In genomic region chr9:72755836-72756235, GRCh38 we compare ENCODE assay signal across 34 cellular contexts.
"Had no signal": no experiment of that assay in that cellular context is flagged by ENCODE, and none has a peak within 500 bp of the region (broad histone marks: within the 10 kb centered on the region; RNA-seq: fewer than 3 reads in every experiment).

No MANE protein-coding gene starts in this region.

- H3K36me3 ChIP-seq: MG63, SJSA1 had no signal

- FAIRE-seq: RCC 7860 had no signal

- H3K27ac Mint-ChIP-seq: T-cell had no signal

- H3K4me3 ChIP-seq: MG63, PC-9, SJSA1, SK-N-MC had no signal

- H3K4me3 Mint-ChIP-seq: T-cell had no signal

- H3K4me1 Mint-ChIP-seq: T-cell had no signal

- ATAC-seq: Panc1, SK-N-SH treated with all-trans-retinoic acid at 6 μM for 48 hours, T-cell had no signal

- H3K27ac ChIP-seq: KMS-11, PC-9, SJSA1, SK-N-MC had no signal

- H2AFZ ChIP-seq: PC-9 had no signal

- H3K9me3 Mint-ChIP-seq: T-cell had no signal

- DNase-seq: Karpas-422, MG63, NCI-H1048, NCI-H1092 treated with DMSO at 0.1 percent for 48 hours, NCI-H1105 treated with DMSO at 0.1 percent for 48 hours, NCI-H1417, NCI-H1436, NCI-H146, NCI-H1694, NCI-H187, NCI-H1930, NCI-H2029 treated with DMSO at 0.1 percent for 48 hours, NCI-H2081 treated with DMSO at 0.1 percent for 48 hours, NCI-H2107, NCI-H2171, NCI-H226, NCI-H446 treated with DMSO at 0.1 percent for 48 hours, NCI-H510A, NCI-H524, NCI-H526, NCI-H69, NCI-H748 treated with DMSO at 0.1 percent for 48 hours, NCI-H82, PC-9, Right ventricle myocardium superior, RPMI8226, SHP77 treated with DMSO at 0.1 percent for 48 hours, T-cell had no signal

- H3K9ac ChIP-seq: KMS-11 had no signal

- H3K36me3 Mint-ChIP-seq: T-cell had no signal

- H3K4me2 ChIP-seq: KMS-11, PC-9 had no signal

- H3K9me3 ChIP-seq: MG63, SJSA1 had no signal

- H3K27me3 ChIP-seq: MG63, SJSA1 had no signal
